In the genomic region with DNA sequence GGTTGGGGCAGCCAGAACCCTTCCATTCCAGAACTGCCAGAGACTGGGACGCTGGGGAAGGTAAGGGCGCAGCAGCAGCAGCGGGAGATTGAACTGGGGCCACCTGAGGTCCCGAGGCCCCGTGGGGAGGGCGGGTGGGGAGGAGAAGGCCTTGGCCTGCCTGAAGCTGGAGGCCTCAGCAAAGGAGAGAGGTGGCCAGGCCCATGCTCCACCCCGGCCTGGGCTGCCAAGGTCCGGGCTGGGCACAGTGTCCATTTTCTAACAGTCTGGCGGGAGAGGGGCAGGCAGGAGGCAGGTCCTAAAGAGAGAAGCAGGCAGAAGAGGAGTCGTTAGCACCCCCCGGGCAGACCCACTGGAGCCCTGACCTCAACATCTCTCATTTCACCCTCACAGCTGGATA, we compare ENCODE assay signal across 24 cellular contexts. TPM values are rescaled to one million over a fixed set of nuclear protein-coding genes. Genes with fewer than 3 reads are reported as not detected.
DNase-seq lines count a peak whose midpoint lies in the region; ATAC-seq and TF ChIP-seq lines count a peak whose summit lies in the region.
"Had no signal": no experiment of that assay in that cellular context is flagged by ENCODE, and none has a peak within 500 bp of the region (broad histone marks: within the 10 kb centered on the region; RNA-seq: fewer than 3 reads in every experiment).

No MANE protein-coding gene starts in this region.

- H3K4me1 Mint-ChIP-seq in HFFc6 (ENCODE audit: low read depth), result peaks cover 24% of the 10 kb centered on the region
- peaks cover 30% of the 10 kb centered on the region for H3K4me1 Mint-ChIP-seq in stimulated activated effector memory CD8-positive, alpha-beta T cell treated with anti-CD3 and anti-CD28 coated beads, Interleukin-12 subunit alpha, Interleukin-12 subunit beta, amount 100 ng/mL, for 72 hours

- no peaks in the 10 kb centered on the region for H3K9me2 ChIP-seq in SU-DHL-6 (replicated peaks; ENCODE audit: insufficient read depth, low read length)

- dilution Hi-C loops in mammary epithelial cell (cut with HindIII; ENCODE audit: low sequenced_read_pairs), result no loop called here

- H3K4me3 Mint-ChIP-seq in HFFc6, result no peak overlapping the region
- no peak overlapping the region for H3K4me3 Mint-ChIP-seq in stimulated activated effector memory CD8-positive, alpha-beta T cell treated with anti-CD3 and anti-CD28 coated beads, Interleukin-12 subunit alpha, Interleukin-12 subunit beta, amount 100 ng/mL, for 72 hours
- H3K4me3 Mint-ChIP-seq: activated CD4-positive, alpha-beta T cell treated with anti-CD3 and anti-CD28 coated beads for 36 hours had no signal

- no TSS peak for BruUV-seq in mammary epithelial cell (replicated peaks; lab: Mats Ljungman, UMichigan)

- TF ChIP-seq CTCF in HFFc6 (IDR thresholded peaks at IDR 0.05) (no peak), SU-DHL-6 (IDR thresholded peaks at IDR 0.05; ENCODE audit: insufficient read depth, low read length, poor library complexity, severe bottlenecking) (no peak), esophagus squamous epithelium (IDR thresholded peaks at IDR 0.05) (no peak), mammary epithelial cell (conservative IDR thresholded peaks at IDR 0.05 in 1 of 2, IDR thresholded peaks at IDR 0.05 in 1 of 2; ENCODE audit: extremely low read depth in 1 of 2, insufficient read depth in 1 of 2, low read depth in 1 of 2, low read length in 2 of 2) (no peak), gastrocnemius medialis (IDR thresholded peaks at IDR 0.05 in 4 of 5, conservative IDR thresholded peaks at IDR 0.05 in 1 of 5) (no peak)

- TF ChIP-seq POLR2A in esophagus squamous epithelium (IDR thresholded peaks at IDR 0.05) (no peak), gastrocnemius medialis (IDR thresholded peaks at IDR 0.05) (no peak)

- H2AFZ ChIP-seq in SU-DHL-6 (ENCODE audit: low read depth, low read length, severe bottlenecking), result no peak overlapping the region
- no peak overlapping the region for H2AFZ ChIP-seq in mammary epithelial cell (ENCODE audit: low read depth, low read length)

- 0 out of 2 replicates have a peak overlapping the region, but pooled peaks have one; percentile 18 for H3K27ac ChIP-seq in SU-DHL-6 (ENCODE audit: low read depth, low read length)
- H3K27ac ChIP-seq in esophagus squamous epithelium, result peak overlapping the region; percentile 61 to 83 (median 77)
- H3K27ac ChIP-seq in mammary epithelial cell (ENCODE audit: insufficient read depth, low read depth, low read length), result no peak overlapping the region
- H3K27ac ChIP-seq in gastrocnemius medialis, result no peak overlapping the region
- H3K27ac ChIP-seq: brain microvascular endothelial cell, C4-2B, prostate gland, thoracic aorta had no signal

- peak overlapping the region; percentile 87 for H3K27ac Mint-ChIP-seq in HFFc6
- H3K27ac Mint-ChIP-seq in stimulated activated effector memory CD8-positive, alpha-beta T cell treated with anti-CD3 and anti-CD28 coated beads, Interleukin-12 subunit alpha, Interleukin-12 subunit beta, amount 100 ng/mL, for 72 hours, result peak overlapping the region; percentile 65
- H3K27ac Mint-ChIP-seq: activated CD4-positive, alpha-beta T cell treated with anti-CD3 and anti-CD28 coated beads for 36 hours had no signal

- H3F3A ChIP-seq in SU-DHL-6 (ENCODE audit: insufficient read depth), result peaks cover 7% of the 10 kb centered on the region; the same call in 1 of the 2 replicates

- H4K20me1 ChIP-seq in SU-DHL-6 (ENCODE audit: low read depth, low read length) (no peaks in the 10 kb centered on the region), mammary epithelial cell (ENCODE audit: insufficient read depth, low read length) (no peaks in the 10 kb centered on the region)

- H3K36me3 Mint-ChIP-seq in HFFc6 (ENCODE audit: low read depth), result peaks cover 7% of the 10 kb centered on the region; the same call in 1 of the 2 replicates
- peaks cover 54% of the 10 kb centered on the region for H3K36me3 Mint-ChIP-seq in stimulated activated effector memory CD8-positive, alpha-beta T cell treated with anti-CD3 and anti-CD28 coated beads, Interleukin-12 subunit alpha, Interleukin-12 subunit beta, amount 100 ng/mL, for 72 hours

- no peak for ATAC-seq in stimulated activated effector memory CD8-positive, alpha-beta T cell treated with anti-CD3 and anti-CD28 coated beads, Interleukin-12 subunit alpha, Interleukin-12 subunit beta, amount 100 ng/mL, for 72 hours
- no peak for ATAC-seq in HG02678 (IDR thresholded peaks at IDR 0.05; ENCODE audit: unreplicated experiment)
- no peak for ATAC-seq in gastrocnemius medialis
- ATAC-seq: activated CD4-positive, alpha-beta T cell treated with anti-CD3 and anti-CD28 coated beads for 36 hours had no signal

- H3K27me3 Mint-ChIP-seq in HFFc6 (ENCODE audit: insufficient read depth), result no peaks in the 10 kb centered on the region; the same call in none of the 2 replicates
- H3K27me3 Mint-ChIP-seq: activated CD4-positive, alpha-beta T cell treated with anti-CD3 and anti-CD28 coated beads for 36 hours had no signal

- DNase-seq in HFFc6 (no peak), esophagus squamous epithelium (lab: John Stamatoyannopoulos, UW) (no peak), mammary epithelial cell (no peak), gastrocnemius medialis (no peak)
- no peak for DNase-seq in stimulated activated effector memory CD8-positive, alpha-beta T cell treated with anti-CD3 and anti-CD28 coated beads, Interleukin-12 subunit alpha, Interleukin-12 subunit beta, amount 100 ng/mL, for 72 hours (ENCODE audit: low spot score in 2 of 2)
- DNase-seq in activated CD4-positive, alpha-beta T cell treated with anti-CD3 and anti-CD28 coated beads for 1 hour, result no peak
- DNase-seq: activated CD4-positive, alpha-beta T cell treated with anti-CD3 and anti-CD28 coated beads for 36 hours; activated T-cell treated with anti-CD3 and anti-CD28 coated beads, Interleukin-2, amount 50 U/mL, for 1 hour; amniotic stem cell; brain microvascular endothelial cell; effector CD4-positive, alpha-beta T cell; heart left ventricle; NCI-H2029 treated with DMSO at 0.1 percent for 48 hours; NCI-H226; sigmoid colon; stimulated activated CD4-positive, alpha-beta T cell treated with anti-CD3 and anti-CD28 coated beads, Interleukin-15, amount 100 ng/mL, for 24 hours; stimulated activated naive CD4-positive, alpha-beta T cell treated with Interleukin-2 at 50 U/mL for 16 hours had no signal

- H3K79me2 ChIP-seq in SU-DHL-6 (ENCODE audit: insufficient read depth, low read length), result no peaks in the 10 kb centered on the region
- no peaks in the 10 kb centered on the region for H3K79me2 ChIP-seq in mammary epithelial cell (ENCODE audit: insufficient read depth, low read length)

- H3K9me3 Mint-ChIP-seq in HFFc6, result no peaks in the 10 kb centered on the region
- no peaks in the 10 kb centered on the region for H3K9me3 Mint-ChIP-seq in stimulated activated effector memory CD8-positive, alpha-beta T cell treated with anti-CD3 and anti-CD28 coated beads, Interleukin-12 subunit alpha, Interleukin-12 subunit beta, amount 100 ng/mL, for 72 hours

- no peak overlapping the region for H3K9ac ChIP-seq in SU-DHL-6 (ENCODE audit: low read length)
- no peak overlapping the region for H3K9ac ChIP-seq in mammary epithelial cell (ENCODE audit: insufficient read depth, low read length)

- H3K4me1 ChIP-seq in esophagus squamous epithelium, result peaks cover 22 to 69% (median 27%) of the 10 kb centered on the region in 3 donors
- peaks cover 20% of the 10 kb centered on the region for H3K4me1 ChIP-seq in mammary epithelial cell (ENCODE audit: insufficient read depth, low read length)
- no peaks in the 10 kb centered on the region for H3K4me1 ChIP-seq in gastrocnemius medialis
- H3K4me1 ChIP-seq: prostate gland, sigmoid colon had no signal

- WGBS in esophagus squamous epithelium, 2 donors, result 83 to 92% methylated on average over 2 to 3 of the region's 11 CpGs
- WGBS in mammary epithelial cell (ENCODE audit: low coverage, missing lambda C conversion rate), result 95% methylated on average over 4 of the region's 11 CpGs

- H3K4me3 ChIP-seq in SU-DHL-6 (ENCODE audit: insufficient read depth, low read length, poor library complexity, severe bottlenecking) (no peak overlapping the region), esophagus squamous epithelium (no peak overlapping the region), mammary epithelial cell (replicated peaks in 1 of 3; ENCODE audit: insufficient read depth in 1 of 3, low read depth in 2 of 3, low read length in 3 of 3) (no peak overlapping the region), gastrocnemius medialis (no peak overlapping the region)
- H3K4me3 ChIP-seq: heart left ventricle, lung, prostate gland, sigmoid colon, thoracic aorta had no signal

- H3K36me3 ChIP-seq in SU-DHL-6 (ENCODE audit: low read length), result no peaks in the 10 kb centered on the region
- peaks cover 17 to 100% (median 35%) of the 10 kb centered on the region in 3 donors for H3K36me3 ChIP-seq in esophagus squamous epithelium
- no peaks in the 10 kb centered on the region for H3K36me3 ChIP-seq in mammary epithelial cell (ENCODE audit: insufficient read depth, low read length)
- H3K36me3 ChIP-seq in gastrocnemius medialis, result peaks cover 0 to 45% of the 10 kb centered on the region in 2 donors

- CTCF ChIA-PET in mammary epithelial cell (lab: Charles Lee; ENCODE audit: low non-redundant PET), result no interaction called here

- H3K9me3 ChIP-seq in SU-DHL-6 (ENCODE audit: insufficient read depth, low read length) (no peaks in the 10 kb centered on the region), esophagus squamous epithelium (no peaks in the 10 kb centered on the region), mammary epithelial cell (replicated peaks; ENCODE audit: insufficient read depth, low read length) (no peaks in the 10 kb centered on the region), gastrocnemius medialis (no peaks in the 10 kb centered on the region)
- H3K9me3 ChIP-seq: heart left ventricle, prostate gland, sigmoid colon, thoracic aorta had no signal

- in situ Hi-C loops in mammary epithelial cell (cut with MboI; ENCODE audit: low sequenced_read_pairs in 2 of 2), result no loop called here
- in situ Hi-C loops in gastrocnemius medialis (cut with MboI; ENCODE audit: low sequenced_read_pairs in 4 of 4), result loop anchor here in 1 of 4 donors (25.0 kb wide), 1 partner anchor 298 kb away; a partner anchor contains a TSS

- intact Hi-C loops in esophagus squamous epithelium (cut with DNase I), result no loop called here
- intact Hi-C loops in mammary epithelial cell (cut with micrococcal nuclease), result no loop called here
- intact Hi-C loops in gastrocnemius medialis (cut with DNase I; ENCODE audit: low total_unique reads), result no loop called here

- H3K27me3 ChIP-seq in SU-DHL-6 (ENCODE audit: low read length) (no peaks in the 10 kb centered on the region), esophagus squamous epithelium (no peaks in the 10 kb centered on the region), mammary epithelial cell (ENCODE audit: insufficient read depth, low read length) (no peaks in the 10 kb centered on the region), gastrocnemius medialis (no peaks in the 10 kb centered on the region)
- H3K27me3 ChIP-seq: brain microvascular endothelial cell, heart left ventricle, sigmoid colon had no signal

- no peak overlapping the region for H3K4me2 ChIP-seq in SU-DHL-6 (ENCODE audit: low read depth, low read length, poor library complexity, severe bottlenecking)
- no peak overlapping the region for H3K4me2 ChIP-seq in mammary epithelial cell (ENCODE audit: insufficient read depth, low read depth, low read length)

RNA-seq across cellular contexts. Expression of a gene that starts 1.1 kb away (rescaled TPM):
- total RNA-seq in HFFc6 (2021; fragmentation: NEBNext Ultra II Directional; extraction: Animal tissue kit (Norgen Biotek cat#: 25700)), result 1 to 10 TPM; 1.5 to 3.0 (median 2.3) TPM
- total RNA-seq in esophagus squamous epithelium, result 10 to 100 TPM; 13.4 to 41.2 (median 28.1) TPM
- under 1 TPM; 0.33 to 0.80 TPM for total RNA-seq in mammary epithelial cell
- polyA plus RNA-seq in mammary epithelial cell, result 0.83 TPM
- polyA minus RNA-seq in mammary epithelial cell, result 1.6 TPM
- total RNA-seq in gastrocnemius medialis, result under 1 TPM in 2 of 4 donors, not detected in 2; 0.29 to 0.66 TPM

RNA-seq across cellular contexts. Expression of a gene that starts 8.6 kb away (rescaled TPM):
- 10 to 100 TPM; 58.5 to 89.3 (median 80.4) TPM for total RNA-seq in HFFc6 (2021; fragmentation: NEBNext Ultra II Directional; extraction: Animal tissue kit (Norgen Biotek cat#: 25700))
- total RNA-seq in esophagus squamous epithelium (10 to 100 TPM; 45.7 to 86.9 (median 60.8) TPM), mammary epithelial cell (10 to 100 TPM; 24.7 to 44.4 TPM), gastrocnemius medialis (10 to 100 TPM; 28.6 to 48.7 (median 38.0) TPM)
- 60.5 TPM for polyA plus RNA-seq in mammary epithelial cell
- 51.2 TPM for polyA minus RNA-seq in mammary epithelial cell

RNA-seq across cellular contexts. Expression of a gene that starts 18.4 kb away (rescaled TPM):
- 10 to 100 TPM; 17.2 to 28.4 (median 19.1) TPM for total RNA-seq in HFFc6 (2021; fragmentation: NEBNext Ultra II Directional; extraction: Animal tissue kit (Norgen Biotek cat#: 25700))
- total RNA-seq in esophagus squamous epithelium (100 to 1,000 TPM in 1 of 4 donors, 10 to 100 TPM in 3; 26.4 to 131 (median 63.0) TPM), mammary epithelial cell (10 to 100 TPM in 1 of 2 donors, 1 to 10 TPM in 1; 9.5 to 25.8 TPM), gastrocnemius medialis (100 to 1,000 TPM in 3 of 4 donors, 10 to 100 TPM in 1; 97.2 to 197 (median 154) TPM)
- polyA plus RNA-seq in mammary epithelial cell, result 16.3 TPM
- 19.2 TPM for polyA minus RNA-seq in mammary epithelial cell

RNA-seq across cellular contexts. Expression of a gene that starts 22.7 kb away (rescaled TPM):
- total RNA-seq in HFFc6 (2021; fragmentation: NEBNext Ultra II Directional; extraction: Animal tissue kit (Norgen Biotek cat#: 25700)), result under 1 TPM; 0.16 to 0.33 (median 0.26) TPM
- total RNA-seq in esophagus squamous epithelium (1 to 10 TPM; 1.9 to 6.2 (median 4.7) TPM), mammary epithelial cell (under 1 TPM in 1 of 2 donors, not detected in 1; 0.73 TPM), gastrocnemius medialis (under 1 TPM; 0.29 to 0.92 (median 0.67) TPM)
- polyA plus RNA-seq in mammary epithelial cell, result 0.05 TPM
- not detected for polyA minus RNA-seq in mammary epithelial cell
- total RNA-seq: Daoy had no signal

RNA-seq across cellular contexts. Expression of a gene that starts 38.6 kb away (rescaled TPM):
- total RNA-seq in HFFc6 (2021; fragmentation: NEBNext Ultra II Directional; extraction: Animal tissue kit (Norgen Biotek cat#: 25700)), result 100 to 1,000 TPM; 111 to 135 (median 123) TPM
- total RNA-seq in esophagus squamous epithelium, result 100 to 1,000 TPM in 1 of 4 donors, 10 to 100 TPM in 3; 67.9 to 100 (median 78.4) TPM
- total RNA-seq in mammary epithelial cell, result 100 to 1,000 TPM; 125 to 221 TPM
- 193 TPM for polyA plus RNA-seq in mammary epithelial cell
- 303 TPM for polyA minus RNA-seq in mammary epithelial cell
- total RNA-seq in gastrocnemius medialis, result 10 to 100 TPM; 23.8 to 64.3 (median 44.7) TPM

Comparison
In these comparisons a context has a peak if more than half of its experiments do, and no peak if none do; other contexts are left out.
1. H3K27ac ChIP-seq: peak in SU-DHL-6 (single experiment) and esophagus squamous epithelium (4 of 4); none in mammary epithelial cell (single experiment) and gastrocnemius medialis (0 of 4).